17 cellular contexts compared by ENCODE assay signal in genomic region chr11:12388939-12389670, GRCh38. TPM values are rescaled to one million over a fixed set of nuclear protein-coding genes. Genes with fewer than 3 reads are reported as not detected.
DNase-seq lines count a peak whose midpoint lies in the region; ATAC-seq, FAIRE-seq and TF ChIP-seq lines count a peak whose summit lies in the region.
"Had no signal": no experiment of that assay in that cellular context is flagged by ENCODE, and none has a peak within 500 bp of the region (broad histone marks: within the 10 kb centered on the region; RNA-seq: fewer than 3 reads in every experiment).

No MANE protein-coding gene starts in this region.

- no TSS peak for BruUV-seq in MCF 10A (replicated peaks; lab: Mats Ljungman, UMichigan)
- BruUV-seq in mammary epithelial cell (replicated peaks; lab: Mats Ljungman, UMichigan), result TSS peak; percentile 47

- intact Hi-C loops in breast epithelium (cut with DNase I; ENCODE audit: low total_unique reads), result no loop called here
- intact Hi-C loops in MCF 10A (cut with micrococcal nuclease), result no loop called here
- intact Hi-C loops in mammary epithelial cell (cut with micrococcal nuclease), result loop anchor here (1.0 to 10.0 kb wide), 2 partner anchors 11 to 286 kb away; partner anchors contain the start of gene TEAD1
- intact Hi-C loops in tibial artery (cut with DNase I; ENCODE audit: low total_unique reads), result loop anchor here (10.0 kb wide), 2 partner anchors 96 to 166 kb away; no protein-coding TSS in a partner anchor
- intact Hi-C loops in CD8-positive, alpha-beta T cell (cut with DNase I, micrococcal nuclease), result no loop called here

- POLR2A ChIA-PET in MCF 10A (lab: Yijun Ruan, JAX), result interaction anchor here (1.0 to 1.2 kb wide), 2 partner anchors 10 to 12 kb away, joined by 3 read pairs; partner anchors contain the start of gene PARVA
- POLR2A ChIA-PET in CD8-positive, alpha-beta T cell (lab: Charles Lee), result interaction anchor here (0.9 kb wide), 1 partner anchor 14 kb away, joined by 3 read pairs; no protein-coding TSS in a partner anchor

- no peak for DNase-seq in breast epithelium (ENCODE audit: low spot score in 2 of 2)
- DNase-seq in MCF 10A (ENCODE audit: unreplicated experiment), result no peak
- DNase-seq in mammary epithelial cell, result no peak
- no peak for DNase-seq in tibial artery
- DNase-seq in CD8-positive, alpha-beta T cell, result no peak
- DNase-seq in H54 (ENCODE audit: insufficient read length, low spot score), result no peak
- DNase-seq in 8988T, result no peak
- DNase-seq: Calu3, H9, NCI-H146, NCI-H2107, NCI-H345, NCI-H526 treated with DMSO at 0.1 percent for 48 hours had no signal

- no peak for FAIRE-seq in H54 (lab: Jason Lieb, UNC)
- FAIRE-seq: GM12878, GM18507 had no signal

- no peaks in the 10 kb centered on the region for H3K27me3 ChIP-seq in breast epithelium
- H3K27me3 ChIP-seq in mammary epithelial cell (ENCODE audit: insufficient read depth, low read length), result no peaks in the 10 kb centered on the region
- H3K27me3 ChIP-seq in muscle layer of duodenum (ENCODE audit: low read depth, low read length), result no peaks in the 10 kb centered on the region
- no peaks in the 10 kb centered on the region for H3K27me3 ChIP-seq in tibial artery
- H3K27me3 ChIP-seq in CD8-positive, alpha-beta T cell (ENCODE audit: insufficient read depth, low read length), result no peaks in the 10 kb centered on the region

- H3K27me3 Mint-ChIP-seq in MCF 10A (ENCODE audit: insufficient read depth, unreplicated experiment), result no peaks in the 10 kb centered on the region
- H3K27me3 Mint-ChIP-seq in CD8-positive, alpha-beta T cell (ENCODE audit: low read depth), result no peaks in the 10 kb centered on the region

- H3K9ac ChIP-seq in mammary epithelial cell (ENCODE audit: insufficient read depth, low read length), result no peak overlapping the region

- H2AFZ ChIP-seq in mammary epithelial cell (ENCODE audit: low read depth, low read length), result no peak overlapping the region

- WGBS in mammary epithelial cell (ENCODE audit: low coverage, missing lambda C conversion rate), result 100% methylated on average over 1 of the region's 2 CpGs

- no peaks in the 10 kb centered on the region for H3K9me3 ChIP-seq in breast epithelium
- H3K9me3 ChIP-seq in mammary epithelial cell (replicated peaks; ENCODE audit: insufficient read depth, low read length), result peaks cover 3% of the 10 kb centered on the region
- no peaks in the 10 kb centered on the region for H3K9me3 ChIP-seq in muscle layer of duodenum (ENCODE audit: control insufficient read depth in 1 of 2, low read length in 2 of 2)
- H3K9me3 ChIP-seq in tibial artery, result no peaks in the 10 kb centered on the region
- no peaks in the 10 kb centered on the region for H3K9me3 ChIP-seq in CD8-positive, alpha-beta T cell (ENCODE audit: low read length)

- no peaks in the 10 kb centered on the region for H4K20me1 ChIP-seq in mammary epithelial cell (ENCODE audit: insufficient read depth, low read length)

- TF ChIP-seq POLR2A in breast epithelium (IDR thresholded peaks at IDR 0.05), result no peak
- no peak for TF ChIP-seq POLR2A in H54 (IDR thresholded peaks at IDR 0.05; ENCODE audit: low read depth, low read length)

- peaks cover 16% of the 10 kb centered on the region for H3K4me1 Mint-ChIP-seq in MCF 10A (ENCODE audit: insufficient read depth, unreplicated experiment)
- no peaks in the 10 kb centered on the region for H3K4me1 Mint-ChIP-seq in CD8-positive, alpha-beta T cell (ENCODE audit: low read depth)
- H3K4me1 Mint-ChIP-seq: CD14-positive monocyte had no signal

- H3K36me3 ChIP-seq in breast epithelium (no peaks in the 10 kb centered on the region), mammary epithelial cell (ENCODE audit: insufficient read depth, low read length) (no peaks in the 10 kb centered on the region), muscle layer of duodenum (ENCODE audit: control insufficient read depth in 1 of 2, insufficient read depth in 2 of 2, low read length in 2 of 2) (peaks cover 0 to 3% of the 10 kb centered on the region in 2 donors), tibial artery (no peaks in the 10 kb centered on the region)
- no peaks in the 10 kb centered on the region for H3K36me3 ChIP-seq in CD8-positive, alpha-beta T cell (ENCODE audit: insufficient read depth, low read length)

- no peak overlapping the region for H3K27ac Mint-ChIP-seq in MCF 10A (ENCODE audit: low read depth, unreplicated experiment)
- H3K27ac Mint-ChIP-seq in CD8-positive, alpha-beta T cell, result no peak overlapping the region
- H3K27ac Mint-ChIP-seq: CD14-positive monocyte, H9 had no signal

- H3K79me2 ChIP-seq in mammary epithelial cell (ENCODE audit: insufficient read depth, low read length), result peaks cover 80% of the 10 kb centered on the region

- CTCF ChIA-PET in MCF 10A (lab: Yijun Ruan, JAX) (interaction anchor here (0.6 kb wide), 1 partner anchor 511 kb away, joined by 5 read pairs; no protein-coding TSS in a partner anchor), mammary epithelial cell (lab: Charles Lee; ENCODE audit: low non-redundant PET) (no interaction called here)
- CTCF ChIA-PET in CD8-positive, alpha-beta T cell (lab: Charles Lee), result interaction anchor here (0.6 to 1.9 kb wide), 2 partner anchors 14 to 23 kb away, joined by 3 to 5 read pairs; no protein-coding TSS in a partner anchor

- no peak overlapping the region for H3K4me3 Mint-ChIP-seq in MCF 10A (ENCODE audit: unreplicated experiment)
- H3K4me3 Mint-ChIP-seq in CD8-positive, alpha-beta T cell, result no peak overlapping the region
- H3K4me3 Mint-ChIP-seq: CD14-positive monocyte, H9 had no signal

- dilution Hi-C loops in mammary epithelial cell (cut with HindIII; ENCODE audit: low sequenced_read_pairs), result no loop called here

- no peaks in the 10 kb centered on the region for H3K9me3 Mint-ChIP-seq in MCF 10A (ENCODE audit: unreplicated experiment)
- peaks cover 4% of the 10 kb centered on the region for H3K9me3 Mint-ChIP-seq in CD8-positive, alpha-beta T cell

- TF ChIP-seq CTCF in breast epithelium (IDR thresholded peaks at IDR 0.05), result no peak
- TF ChIP-seq CTCF in MCF 10A (IDR thresholded peaks at IDR 0.05; ENCODE audit: unreplicated experiment), result no peak
- no peak for TF ChIP-seq CTCF in mammary epithelial cell (conservative IDR thresholded peaks at IDR 0.05 in 1 of 2, IDR thresholded peaks at IDR 0.05 in 1 of 2; ENCODE audit: extremely low read depth in 1 of 2, insufficient read depth in 1 of 2, low read depth in 1 of 2, low read length in 2 of 2)
- no peak for TF ChIP-seq CTCF in tibial artery (IDR thresholded peaks at IDR 0.05)
- TF ChIP-seq CTCF in CD8-positive, alpha-beta T cell (IDR thresholded peaks at IDR 0.05), result no peak

- ATAC-seq in CD8-positive, alpha-beta T cell, result no peak
- ATAC-seq: GM12878 had no signal

- peak overlapping the region; percentile 42 for H3K4me2 ChIP-seq in mammary epithelial cell (ENCODE audit: insufficient read depth, low read depth, low read length)

- H3K27ac ChIP-seq in breast epithelium, result peak overlapping the region; percentile 41 to 73
- H3K27ac ChIP-seq in mammary epithelial cell (ENCODE audit: insufficient read depth, low read depth, low read length), result peak overlapping the region; percentile 82
- peak overlapping the region; percentile 90 for H3K27ac ChIP-seq in muscle layer of duodenum (ENCODE audit: low read length)
- H3K27ac ChIP-seq in tibial artery, result peak overlapping the region; percentile 54 to 59
- no peak overlapping the region for H3K27ac ChIP-seq in CD8-positive, alpha-beta T cell (ENCODE audit: low read depth, low read length)

- in situ Hi-C loops in mammary epithelial cell (cut with MboI; ENCODE audit: low sequenced_read_pairs in 2 of 2), result no loop called here

- H3K4me3 ChIP-seq in breast epithelium (no peak overlapping the region), mammary epithelial cell (replicated peaks in 1 of 3; ENCODE audit: insufficient read depth in 1 of 3, low read depth in 2 of 3, low read length in 3 of 3) (no peak overlapping the region), muscle layer of duodenum (ENCODE audit: low read depth in 1 of 2, low read length in 2 of 2) (peak overlapping the region in 1 of 2 donors; percentile 31), tibial artery (no peak overlapping the region)
- H3K4me3 ChIP-seq in CD8-positive, alpha-beta T cell (ENCODE audit: low read depth, low read length), result no peak overlapping the region
- H3K4me3 ChIP-seq: GM12878 had no signal

- peaks cover 6% of the 10 kb centered on the region for H3K36me3 Mint-ChIP-seq in MCF 10A (ENCODE audit: insufficient read depth, unreplicated experiment)
- no peaks in the 10 kb centered on the region for H3K36me3 Mint-ChIP-seq in CD8-positive, alpha-beta T cell
- H3K36me3 Mint-ChIP-seq: CD14-positive monocyte had no signal

- peaks cover 0 to 5% of the 10 kb centered on the region in 2 donors for H3K4me1 ChIP-seq in breast epithelium
- peaks cover 45% of the 10 kb centered on the region for H3K4me1 ChIP-seq in mammary epithelial cell (ENCODE audit: insufficient read depth, low read length)
- peaks cover 11 to 41% of the 10 kb centered on the region in 2 donors for H3K4me1 ChIP-seq in muscle layer of duodenum (ENCODE audit: control insufficient read depth in 1 of 2, insufficient read depth in 2 of 2, low read length in 2 of 2)
- peaks cover 0 to 82% (median 42%) of the 10 kb centered on the region in 4 donors for H3K4me1 ChIP-seq in tibial artery
- H3K4me1 ChIP-seq in CD8-positive, alpha-beta T cell (ENCODE audit: insufficient read depth, low read length), result no peaks in the 10 kb centered on the region

RNA-seq across cellular contexts. Expression of gene PARVA, which starts 11.7 kb away (rescaled TPM):
- 100 to 1,000 TPM in 1 of 3 donors, 10 to 100 TPM in 2; 50.5 to 109 (median 60.4) TPM for total RNA-seq in breast epithelium
- total RNA-seq in MCF 10A (2022), result 26.5 and 36.7 TPM in 2 replicates
- total RNA-seq in mammary epithelial cell, result 10 to 100 TPM; 57.7 to 59.6 TPM
- 26.6 TPM for polyA plus RNA-seq in mammary epithelial cell
- 31.9 TPM for polyA minus RNA-seq in mammary epithelial cell
- under 1 TPM; 0.06 to 0.24 TPM for total RNA-seq in CD8-positive, alpha-beta T cell
- polyA plus RNA-seq: CD14-positive monocyte had no signal

Comparison
In these comparisons a context has a peak if more than half of its experiments do, and no peak if none do; other contexts are left out.
1. intact Hi-C loops: an anchor here in mammary epithelial cell (1.0 to 10.0 kb wide) and tibial artery (10.0 kb wide); none called in breast epithelium, MCF 10A and CD8-positive, alpha-beta T cell.
2. RNA of gene PARVA, which starts 11.7 kb away (total RNA-seq): 50.5 to 109 TPM in breast epithelium, 57.7 to 59.6 TPM in mammary epithelial cell and 26.5 to 36.7 TPM in MCF 10A; 0.06 to 0.24 TPM in CD8-positive, alpha-beta T cell; every median in the first group is over 10 times any median in the second.